25 cellular contexts compared by ENCODE assay signal in genomic region chr20:53639647-53640440, GRCh38. TPM values are rescaled to one million over a fixed set of nuclear protein-coding genes. Genes with fewer than 3 reads are reported as not detected.
DNase-seq lines count a peak whose midpoint lies in the region; ATAC-seq, FAIRE-seq and TF ChIP-seq lines count a peak whose summit lies in the region.
"Had no signal": no experiment of that assay in that cellular context is flagged by ENCODE, and none has a peak within 500 bp of the region (broad histone marks: within the 10 kb centered on the region; RNA-seq: fewer than 3 reads in every experiment).

No MANE protein-coding gene starts in this region.

- TF ChIP-seq CTCF in DND-41 (IDR thresholded peaks at IDR 0.05; ENCODE audit: borderline replicate concordance, extremely low read depth, low read length, poor library complexity, severe bottlenecking) (no peak), neural crest cell (conservative IDR thresholded peaks at IDR 0.05) (no peak)

- peaks cover 21% of the 10 kb centered on the region for H3K4me1 ChIP-seq in CD4-positive, CD25-positive, alpha-beta regulatory T cell (ENCODE audit: control insufficient read depth, insufficient read depth, low read length, poor library complexity, severe bottlenecking)
- peaks cover 33% of the 10 kb centered on the region for H3K4me1 ChIP-seq in DND-41 (ENCODE audit: insufficient read depth, low read length)
- H3K4me1 ChIP-seq: uterus had no signal

- H3K27ac Mint-ChIP-seq in CD4-positive, CD25-positive, alpha-beta regulatory T cell: peak overlapping the region; percentile 58 to 86 (median 59)
- peak overlapping the region; percentile 71 for H3K27ac Mint-ChIP-seq in activated T-helper 1 cell treated with anti-CD3 and anti-CD28 coated beads, Interleukin-12 subunit alpha, Interleukin-12 subunit beta, Interleukin-2, Interleukin-4 antibody, amounts not matched to agents 30 ng/mL and 10 ng/mL and 1 ng/mL, durations not matched to agents 14 hours and 24 hours and 36 hours
- H3K27ac Mint-ChIP-seq in neural crest cell (ENCODE audit: unreplicated experiment): peak overlapping the region; percentile 29
- H3K27ac Mint-ChIP-seq: activated naive CD4-positive, alpha-beta T cell treated with anti-CD3 and anti-CD28 coated beads for 36 hours; mesothelial cell of epicardium; progenitor cell of endocrine pancreas had no signal

- no peaks in the 10 kb centered on the region for H3K27me3 ChIP-seq in CD4-positive, CD25-positive, alpha-beta regulatory T cell (ENCODE audit: control insufficient read depth, insufficient read depth, low read length)
- no peaks in the 10 kb centered on the region for H3K27me3 ChIP-seq in DND-41 (ENCODE audit: insufficient read depth, low read length, poor library complexity)
- H3K27me3 ChIP-seq: heart right ventricle, left lung, suprapubic skin, uterus had no signal

- H4K20me1 ChIP-seq in DND-41 (ENCODE audit: insufficient read depth, low read length): no peaks in the 10 kb centered on the region

- no peak overlapping the region for H3K4me3 Mint-ChIP-seq in CD4-positive, CD25-positive, alpha-beta regulatory T cell
- no peak overlapping the region for H3K4me3 Mint-ChIP-seq in activated T-helper 1 cell treated with anti-CD3 and anti-CD28 coated beads, Interleukin-12 subunit alpha, Interleukin-12 subunit beta, Interleukin-2, Interleukin-4 antibody, amounts not matched to agents 30 ng/mL and 10 ng/mL and 1 ng/mL, durations not matched to agents 14 hours and 24 hours and 36 hours
- no peak overlapping the region for H3K4me3 Mint-ChIP-seq in neural crest cell
- H3K4me3 Mint-ChIP-seq: activated naive CD4-positive, alpha-beta T cell treated with anti-CD3 and anti-CD28 coated beads for 36 hours; mesothelial cell of epicardium had no signal

- no peak overlapping the region for H3K9ac ChIP-seq in DND-41 (ENCODE audit: low read depth, low read length)

- H3K79me2 ChIP-seq in DND-41 (ENCODE audit: insufficient read depth, low read length): no peaks in the 10 kb centered on the region

- no peak for DNase-seq in CD4-positive, CD25-positive, alpha-beta regulatory T cell
- no peak for DNase-seq in DND-41
- DNase-seq in activated T-helper 1 cell treated with anti-CD3 and anti-CD28 coated beads, Interleukin-12 subunit alpha, Interleukin-12 subunit beta, Interleukin-2, Interleukin-4 antibody, amounts not matched to agents 30 ng/mL and 10 ng/mL and 1 ng/mL, durations not matched to agents 14 hours and 24 hours and 36 hours (ENCODE audit: low spot score): no peak
- DNase-seq in neural crest cell (ENCODE audit: low read depth, low spot score): no peak
- no peak for DNase-seq in SKM-1 treated with dmso at 0.1 percent for 144 hours (lab: John Stamatoyannopoulos, UW; ENCODE audit: unreplicated experiment)
- no peak for DNase-seq in GM12891 (ENCODE audit: insufficient read length, low spot score)
- DNase-seq: activated CD4-positive, alpha-beta T cell treated with anti-CD3 and anti-CD28 coated beads, Interleukin-2, amount 50 U/mL, for 4 hours; activated naive CD4-positive, alpha-beta T cell treated with anti-CD3 and anti-CD28 coated beads for 36 hours; central memory CD4-positive, alpha-beta T cell; DMS53; heart right ventricle; left lung; NCI-H1092; NCI-H1930; NCI-H226; NCI-H774; PC-9; uterus; WERI-Rb-1 had no signal

- H3K9me3 ChIP-seq in CD4-positive, CD25-positive, alpha-beta regulatory T cell (ENCODE audit: control insufficient read depth in 2 of 2, low read length in 2 of 2): no peaks in the 10 kb centered on the region
- H3K9me3 ChIP-seq in DND-41 (ENCODE audit: insufficient read depth, low read length, severe bottlenecking): no peaks in the 10 kb centered on the region
- H3K9me3 ChIP-seq: heart right ventricle, left lung, suprapubic skin, uterus had no signal

- peaks cover 20 to 56% (median 22%) of the 10 kb centered on the region in 4 donors for H3K4me1 Mint-ChIP-seq in CD4-positive, CD25-positive, alpha-beta regulatory T cell
- H3K4me1 Mint-ChIP-seq in activated T-helper 1 cell treated with anti-CD3 and anti-CD28 coated beads, Interleukin-12 subunit alpha, Interleukin-12 subunit beta, Interleukin-2, Interleukin-4 antibody, amounts not matched to agents 30 ng/mL and 10 ng/mL and 1 ng/mL, durations not matched to agents 14 hours and 24 hours and 36 hours (ENCODE audit: low read depth): peaks cover 55% of the 10 kb centered on the region
- peaks cover 16% of the 10 kb centered on the region for H3K4me1 Mint-ChIP-seq in neural crest cell

- no peak overlapping the region for H3K4me3 ChIP-seq in CD4-positive, CD25-positive, alpha-beta regulatory T cell (ENCODE audit: low read depth, low read length)
- H3K4me3 ChIP-seq in DND-41 (ENCODE audit: low read depth in 1 of 2, low read length in 2 of 2): no peak overlapping the region
- H3K4me3 ChIP-seq: heart right ventricle, left lung, PC-9, suprapubic skin, uterus had no signal

- H3K27ac ChIP-seq in CD4-positive, CD25-positive, alpha-beta regulatory T cell (ENCODE audit: insufficient read depth, low read length, poor library complexity, severe bottlenecking): no peak overlapping the region
- H3K27ac ChIP-seq in DND-41 (ENCODE audit: low read length): 0 out of 2 replicates have a peak overlapping the region, but pooled peaks have one; percentile 33
- H3K27ac ChIP-seq: epithelial cell of prostate, heart right ventricle, left lung, suprapubic skin, uterus, WERI-Rb-1 had no signal

- H3K9me3 Mint-ChIP-seq in CD4-positive, CD25-positive, alpha-beta regulatory T cell: no peaks in the 10 kb centered on the region
- H3K9me3 Mint-ChIP-seq in activated T-helper 1 cell treated with anti-CD3 and anti-CD28 coated beads, Interleukin-12 subunit alpha, Interleukin-12 subunit beta, Interleukin-2, Interleukin-4 antibody, amounts not matched to agents 30 ng/mL and 10 ng/mL and 1 ng/mL, durations not matched to agents 14 hours and 24 hours and 36 hours: no peaks in the 10 kb centered on the region
- H3K9me3 Mint-ChIP-seq in neural crest cell: no peaks in the 10 kb centered on the region
- H3K9me3 Mint-ChIP-seq: activated naive CD4-positive, alpha-beta T cell treated with anti-CD3 and anti-CD28 coated beads for 36 hours; mesothelial cell of epicardium had no signal

- no peak overlapping the region for H2AFZ ChIP-seq in DND-41 (ENCODE audit: low read depth, low read length)
- H2AFZ ChIP-seq: PC-9 had no signal

- intact Hi-C loops in activated T-helper 1 cell treated with anti-CD3 and anti-CD28 coated beads, Interleukin-12 subunit alpha, Interleukin-12 subunit beta, Interleukin-2, Interleukin-4 antibody, amounts not matched to agents 30 ng/mL and 10 ng/mL and 1 ng/mL, durations not matched to agents 14 hours and 24 hours and 36 hours (cut with micrococcal nuclease): loop anchor here (5.0 kb wide), 3 partner anchors 252 to 292 kb away; no protein-coding TSS in a partner anchor

- no peak overlapping the region for H3K4me2 ChIP-seq in DND-41 (ENCODE audit: insufficient read depth, low read length)
- H3K4me2 ChIP-seq: PC-9 had no signal

- H3K36me3 ChIP-seq in CD4-positive, CD25-positive, alpha-beta regulatory T cell (ENCODE audit: control insufficient read depth, insufficient read depth, low read length): no peaks in the 10 kb centered on the region
- H3K36me3 ChIP-seq in DND-41 (ENCODE audit: insufficient read depth, low read length): no peaks in the 10 kb centered on the region
- H3K36me3 ChIP-seq: heart right ventricle, left lung, suprapubic skin, uterus, WERI-Rb-1 had no signal

- no peaks in the 10 kb centered on the region for H3K36me3 Mint-ChIP-seq in CD4-positive, CD25-positive, alpha-beta regulatory T cell
- no peaks in the 10 kb centered on the region for H3K36me3 Mint-ChIP-seq in activated T-helper 1 cell treated with anti-CD3 and anti-CD28 coated beads, Interleukin-12 subunit alpha, Interleukin-12 subunit beta, Interleukin-2, Interleukin-4 antibody, amounts not matched to agents 30 ng/mL and 10 ng/mL and 1 ng/mL, durations not matched to agents 14 hours and 24 hours and 36 hours (ENCODE audit: low read depth)
- no peaks in the 10 kb centered on the region for H3K36me3 Mint-ChIP-seq in neural crest cell (ENCODE audit: low read depth)
- H3K36me3 Mint-ChIP-seq: mesothelial cell of epicardium had no signal

- TF ChIP-seq POLR2A in GM12891 (IDR thresholded peaks at IDR 0.05; ENCODE audit: low read depth, low read length): no peak

- FAIRE-seq in GM12891 (lab: Jason Lieb, UNC): no peak
- FAIRE-seq: astrocyte had no signal

- ATAC-seq in CD4-positive, CD25-positive, alpha-beta regulatory T cell (ENCODE audit: low read depth in 2 of 2): no peak
- ATAC-seq in DND-41 (ENCODE audit: insufficient read depth, low read depth): no peak
- no peak for ATAC-seq in HG02852 (IDR thresholded peaks at IDR 0.05; ENCODE audit: unreplicated experiment)
- ATAC-seq: heart right ventricle, left lung had no signal

- no peaks in the 10 kb centered on the region for H3K27me3 Mint-ChIP-seq in CD4-positive, CD25-positive, alpha-beta regulatory T cell
- no peaks in the 10 kb centered on the region for H3K27me3 Mint-ChIP-seq in activated T-helper 1 cell treated with anti-CD3 and anti-CD28 coated beads, Interleukin-12 subunit alpha, Interleukin-12 subunit beta, Interleukin-2, Interleukin-4 antibody, amounts not matched to agents 30 ng/mL and 10 ng/mL and 1 ng/mL, durations not matched to agents 14 hours and 24 hours and 36 hours (ENCODE audit: insufficient read depth)
- H3K27me3 Mint-ChIP-seq in neural crest cell (ENCODE audit: low read depth): no peaks in the 10 kb centered on the region
- H3K27me3 Mint-ChIP-seq: progenitor cell of endocrine pancreas had no signal

TF ChIP-seq in GM12891, 5 proteins besides CTCF, POLR2A, EP300 and RAD21:
- TF ChIP-seq SPI1 (IDR thresholded peaks at IDR 0.05; ENCODE audit: low read depth, low read length) (no peak), PAX5 (IDR thresholded peaks at IDR 0.05; ENCODE audit: insufficient read depth, low read length, severe bottlenecking) (no peak), POLR2AphosphoS5 (IDR thresholded peaks at IDR 0.05; ENCODE audit: low read depth, low read length) (no peak), POU2F2 (IDR thresholded peaks at IDR 0.05; ENCODE audit: low read depth, low read length) (no peak), TAF1 (IDR thresholded peaks at IDR 0.05; ENCODE audit: low read depth, low read length) (no peak)

RNA-seq across cellular contexts. Expression of gene ZNF217, which starts 46.2 kb away (rescaled TPM):
- total RNA-seq in CD4-positive, CD25-positive, alpha-beta regulatory T cell: 70.9 TPM
- 10 to 100 TPM; 15.6 to 28.6 (median 17.5) TPM for polyA plus RNA-seq in CD4-positive, CD25-positive, alpha-beta regulatory T cell
- 57.5 and 64.5 TPM in 2 replicates for total RNA-seq in activated T-helper 1 cell treated with anti-CD3 and anti-CD28 coated beads, Interleukin-12 subunit alpha, Interleukin-12 subunit beta, Interleukin-2, Interleukin-4 antibody, amounts not matched to agents 30 ng/mL and 10 ng/mL and 1 ng/mL, durations not matched to agents 14 hours and 24 hours and 36 hours
- total RNA-seq in neural crest cell: 32.0 and 35.5 TPM in 2 replicates
- 19.2 TPM for polyA plus RNA-seq in GM12891 (2012; ENCODE audit: low read depth, missing spikeins)
